In genomic region chr22:41535244-41535643, GRCh38 we compare ENCODE assay signal across 11 cellular contexts. TPM values are rescaled to one million over a fixed set of nuclear protein-coding genes. Genes with fewer than 3 reads are reported as not detected.
DNase-seq lines count a peak whose midpoint lies in the region; ATAC-seq, FAIRE-seq and TF ChIP-seq lines count a peak whose summit lies in the region.
"Had no signal": no experiment of that assay in that cellular context is flagged by ENCODE, and none has a peak within 500 bp of the region (broad histone marks: within the 10 kb centered on the region; RNA-seq: fewer than 3 reads in every experiment).

No MANE protein-coding gene starts in this region.

- WGBS in lower leg skin, 2 donors, result 91 to 92% methylated on average over 5 of the region's 5 CpGs

- no peaks in the 10 kb centered on the region for H3K9me3 Mint-ChIP-seq in WTC11

- H3K4me1 Mint-ChIP-seq in WTC11, result peaks cover 11% of the 10 kb centered on the region

- H3K4me3 Mint-ChIP-seq in WTC11, result no peak overlapping the region

- no peak overlapping the region for H3K27ac Mint-ChIP-seq in WTC11

- DNase-seq in HCEC 1CT (peak; percentile 16), WTC11 (ENCODE audit: low spot score) (peak; percentile 42), iris pigment epithelial cell (ENCODE audit: low read depth) (peak; percentile 34), lower leg skin (ENCODE audit: low spot score in 2 of 2) (no peak), NCI-H1436 (lab: John Stamatoyannopoulos, UW) (no peak), NCI-H146 treated with DMSO at 0.1 percent for 48 hours (lab: John Stamatoyannopoulos, UW; ENCODE audit: unreplicated experiment) (no peak), GM19239 (ENCODE audit: insufficient read length, low spot score) (no peak)
- DNase-seq: caudate nucleus, heart left ventricle had no signal

- no peaks in the 10 kb centered on the region for H3K27me3 Mint-ChIP-seq in WTC11 (ENCODE audit: low read depth)

- TF ChIP-seq POLR2A in lower leg skin (IDR thresholded peaks at IDR 0.05), result no peak

- peak; percentile 62 for ATAC-seq in WTC11
- ATAC-seq: heart left ventricle had no signal

- peaks cover 18% of the 10 kb centered on the region for H3K36me3 Mint-ChIP-seq in WTC11

- CTCF ChIA-PET in WTC11 (lab: Charles Lee), result interaction anchor here (0.6 to 1.7 kb wide), 17 partner anchors 8 to 561 kb away, joined by 3 to 12 read pairs (median 3); partner anchors contain the start of genes ACO2, PHF5A, PMM1 and POLR3H

- no peak for FAIRE-seq in GM19239 (lab: Jason Lieb, UNC)

- no peak overlapping the region for H3K4me3 ChIP-seq in lower leg skin (ENCODE audit: low read depth, poor library complexity, severe bottlenecking)
- H3K4me3 ChIP-seq: heart left ventricle had no signal

- intact Hi-C loops in lower leg skin (cut with DNase I; ENCODE audit: low total_unique reads), result no loop called here

- no peak overlapping the region for H3K27ac ChIP-seq in C4-2B
- H3K27ac ChIP-seq: neutrophil had no signal

- POLR2A ChIA-PET in WTC11 (lab: Charles Lee), result interaction anchor here (0.5 kb wide), 1 partner anchor 27 kb away, joined by 4 read pairs; no protein-coding TSS in a partner anchor

- TF ChIP-seq CTCF in C4-2B (conservative IDR thresholded peaks at IDR 0.05) (peak; percentile 37), WTC11 (IDR thresholded peaks at IDR 0.05) (no peak), lower leg skin (IDR thresholded peaks at IDR 0.05) (no peak)

TF ChIP-seq in WTC11, 78 proteins besides CTCF, POLR2A, EP300 and RAD21:
- no peak for TF ChIP-seq TEAD1 (CRISPR knock-in tag; IDR thresholded peaks at IDR 0.05)
- TF ChIP-seq ZMAT4 (CRISPR knock-in tag; IDR thresholded peaks at IDR 0.05), result no peak
- no peak for TF ChIP-seq SMAD4 (CRISPR knock-in tag; IDR thresholded peaks at IDR 0.05)
- no peak for TF ChIP-seq FOXK1 (CRISPR knock-in tag; IDR thresholded peaks at IDR 0.05)
- no peak for TF ChIP-seq ZNF263 (CRISPR knock-in tag; IDR thresholded peaks at IDR 0.05; ENCODE audit: low read depth)
TF ChIP-seq in WTC11: peak in this region for 0.

RNA-seq across cellular contexts. Expression of gene POLR3H, which starts 9.0 kb away (rescaled TPM):
- total RNA-seq in WTC11 (2021) (28.8 to 30.8 TPM (median 29.8 TPM) in 3 replicates), lower leg skin (10 to 100 TPM in 3 of 4 donors, 1 to 10 TPM in 1; 8.7 to 19.7 (median 16.4) TPM)

RNA-seq across cellular contexts. Expression of gene CSDC2, which starts 25.6 kb away (rescaled TPM):
- total RNA-seq in WTC11 (2021) (1.1 to 1.9 TPM (median 1.7 TPM) in 3 replicates), lower leg skin (1 to 10 TPM in 2 of 4 donors, under 1 TPM in 2; 0.63 to 3.0 (median 1.0) TPM)

RNA-seq across cellular contexts. Expression of gene PMM1, which starts 54.4 kb away (rescaled TPM):
- 14.8 to 15.7 TPM (median 15.0 TPM) in 3 replicates for total RNA-seq in WTC11 (2021)
- total RNA-seq in lower leg skin, result 10 to 100 TPM; 44.0 to 60.4 (median 50.1) TPM

Comparison
In these comparisons a context has a peak if more than half of its experiments do, and no peak if none do; other contexts are left out.
1. DNase-seq: peak in HCEC 1CT (single experiment), WTC11 (single experiment) and iris pigment epithelial cell (single experiment); none in lower leg skin (0 of 2), NCI-H1436 (single experiment), NCI-H146 treated with DMSO at 0.1 percent for 48 hours (single experiment) and GM19239 (single experiment).